ENCODE assay signal across 35 cellular contexts in genomic region chr12:112217647-112218046, GRCh38.
"Had no signal": no experiment of that assay in that cellular context is flagged by ENCODE, and none has a peak within 500 bp of the region (broad histone marks: within the 10 kb centered on the region; RNA-seq: fewer than 3 reads in every experiment).

No MANE protein-coding gene starts in this region.

- H3K9me3 Mint-ChIP-seq: activated CD4-positive, alpha-beta memory T cell treated with anti-CD3 and anti-CD28 coated beads for 36 hours; activated CD4-positive, alpha-beta T cell treated with anti-CD3 and anti-CD28 coated beads, Interleukin-2, amount 10 ng/mL, durations not matched to agents 24 days and 14 days; activated CD8-positive, alpha-beta T cell treated with anti-CD3 and anti-CD28 coated beads for 36 hours; activated naive CD4-positive, alpha-beta T cell treated with anti-CD3 and anti-CD28 coated beads for 36 hours; activated naive CD4-positive, alpha-beta T cell treated with anti-CD3 and anti-CD28 coated beads, Interleukin-2, amount 50 U/mL, for 72 hours; activated naive CD8-positive, alpha-beta T cell treated with anti-CD3 and anti-CD28 coated beads for 36 hours; activated T-cell treated with anti-CD3 and anti-CD28 coated beads, Interleukin-2, amount 50 U/mL, for 4 hours; activated T-cell treated with anti-CD3 and anti-CD28 coated beads, Interleukin-2, amount 50 U/mL, for 72 hours; activated T-helper 1 cell treated with anti-CD3 and anti-CD28 coated beads, Interleukin-12 subunit alpha, Interleukin-12 subunit beta, Interleukin-2, Interleukin-4 antibody, amounts not matched to agents 30 ng/mL and 10 ng/mL and 1 ng/mL, durations not matched to agents 14 hours and 24 hours and 36 hours; activated T-helper 17 cell treated with anti-CD3 and anti-CD28 coated beads, Interleukin-2, amount 50 U/mL, for 72 hours; T-helper 1 cell treated with Interleukin-12 subunit alpha and Interleukin-12 subunit beta and Interleukin-4 antibody, amounts not matched to agents 30 μg/mL and 1 μg/mL, for 36 hours; T-helper 2 cell treated with Interferon-gamma antibody and Interleukin-4, amounts not matched to agents 5 μg/mL and 100 μg/mL, for 36 hours; WTC11 had no signal

- H3K27me3 ChIP-seq: adrenal gland, body of pancreas, brain microvascular endothelial cell, breast epithelium had no signal

- H3K4me1 Mint-ChIP-seq: activated CD4-positive, alpha-beta T cell treated with anti-CD3 and anti-CD28 coated beads, Interleukin-2, amount 10 ng/mL, durations not matched to agents 24 days and 14 days; activated naive CD8-positive, alpha-beta T cell treated with anti-CD3 and anti-CD28 coated beads for 36 hours; activated T-helper 17 cell treated with anti-CD3 and anti-CD28 coated beads, Interleukin-2, amount 50 U/mL, for 72 hours; WTC11 had no signal

- DNase-seq: activated CD4-positive, alpha-beta memory T cell treated with anti-CD3 and anti-CD28 coated beads for 36 hours; activated CD4-positive, alpha-beta T cell treated with anti-CD3 and anti-CD28 coated beads for 4 hours; activated CD4-positive, alpha-beta T cell treated with anti-CD3 and anti-CD28 coated beads, Interleukin-2, amount 10 ng/mL, durations not matched to agents 24 days and 14 days; activated CD4-positive, alpha-beta T cell treated with anti-CD3 and anti-CD28 coated beads, Interleukin-2, amount 50 U/mL, for 1 hour; activated CD4-positive, alpha-beta T cell treated with anti-CD3 and anti-CD28 coated beads, Interleukin-2, amount 50 U/mL, for 4 hours; activated CD4-positive, CD25-positive, alpha-beta regulatory T cell treated with anti-CD3 and anti-CD28 coated beads, Interleukin-2, amount 50 U/mL, for 72 hours; activated CD8-positive, alpha-beta memory T cell treated with anti-CD3 and anti-CD28 coated beads, Interleukin-2, amount 50 U/mL, for 4 hours; activated CD8-positive, alpha-beta T cell treated with anti-CD3 and anti-CD28 coated beads for 36 hours; activated effector memory CD4-positive, alpha-beta T cell treated with anti-CD3 and anti-CD28 coated beads, Interleukin-2, amount 50 U/mL, for 16 hours; activated gamma-delta T cell treated with Interleukin-2 at 50 U/mL for 16 hours; activated naive CD4-positive, alpha-beta T cell; activated naive CD4-positive, alpha-beta T cell treated with anti-CD3 and anti-CD28 coated beads for 36 hours; activated naive CD4-positive, alpha-beta T cell treated with anti-CD3 and anti-CD28 coated beads, Interleukin-2, amount 50 U/mL, for 16 hours; activated naive CD8-positive, alpha-beta T cell treated with anti-CD3 and anti-CD28 coated beads for 36 hours; activated T-cell treated with anti-CD3 and anti-CD28 coated beads for 4 hours; activated T-cell treated with anti-CD3 and anti-CD28 coated beads, Interleukin-2, amount 50 U/mL, for 1 hour; activated T-cell treated with anti-CD3 and anti-CD28 coated beads, Interleukin-2, amount 50 U/mL, for 4 hours; activated T-cell treated with anti-CD3 and anti-CD28 coated beads, Interleukin-2, amount 50 U/mL, for 72 hours; adrenal gland; amniotic stem cell; aorta; body of pancreas; brain microvascular endothelial cell; central memory CD4-positive, alpha-beta T cell; T-helper 1 cell; T-helper 2 cell; T-helper 9 cell had no signal

- H3K27me3 Mint-ChIP-seq: activated CD4-positive, alpha-beta memory T cell treated with anti-CD3 and anti-CD28 coated beads for 36 hours; activated CD4-positive, alpha-beta T cell treated with anti-CD3 and anti-CD28 coated beads, Interleukin-2, amount 10 ng/mL, durations not matched to agents 24 days and 14 days; activated CD8-positive, alpha-beta T cell treated with anti-CD3 and anti-CD28 coated beads for 36 hours; activated naive CD8-positive, alpha-beta T cell treated with anti-CD3 and anti-CD28 coated beads for 36 hours; activated T-helper 17 cell treated with anti-CD3 and anti-CD28 coated beads, Interleukin-2, amount 50 U/mL, for 72 hours had no signal

- H3K4me3 ChIP-seq: adrenal gland, body of pancreas, breast epithelium had no signal

- ATAC-seq: activated CD8-positive, alpha-beta T cell treated with anti-CD3 and anti-CD28 coated beads for 36 hours; activated naive CD4-positive, alpha-beta T cell treated with anti-CD3 and anti-CD28 coated beads, Interleukin-2, amount 50 U/mL, for 72 hours; activated T-cell treated with anti-CD3 and anti-CD28 coated beads, Interleukin-2, amount 50 U/mL, for 4 hours; activated T-cell treated with anti-CD3 and anti-CD28 coated beads, Interleukin-2, amount 50 U/mL, for 72 hours; activated T-helper 17 cell treated with anti-CD3 and anti-CD28 coated beads, Interleukin-2, amount 50 U/mL, for 72 hours; body of pancreas; WTC11 had no signal

- H3K4me1 ChIP-seq: adrenal gland, body of pancreas, breast epithelium had no signal

- H3K27ac Mint-ChIP-seq: activated CD4-positive, alpha-beta memory T cell treated with anti-CD3 and anti-CD28 coated beads for 36 hours; activated CD4-positive, alpha-beta T cell treated with anti-CD3 and anti-CD28 coated beads, Interleukin-2, amount 10 ng/mL, durations not matched to agents 24 days and 14 days; activated CD8-positive, alpha-beta T cell treated with anti-CD3 and anti-CD28 coated beads for 36 hours; activated naive CD4-positive, alpha-beta T cell treated with anti-CD3 and anti-CD28 coated beads for 36 hours; activated naive CD8-positive, alpha-beta T cell treated with anti-CD3 and anti-CD28 coated beads for 36 hours; activated T-cell treated with anti-CD3 and anti-CD28 coated beads, Interleukin-2, amount 50 U/mL, for 72 hours; activated T-helper 1 cell treated with anti-CD3 and anti-CD28 coated beads, Interleukin-12 subunit alpha, Interleukin-12 subunit beta, Interleukin-2, Interleukin-4 antibody, amounts not matched to agents 30 ng/mL and 10 ng/mL and 1 ng/mL, durations not matched to agents 14 hours and 24 hours and 36 hours; T-helper 1 cell treated with Interleukin-12 subunit alpha and Interleukin-12 subunit beta and Interleukin-4 antibody, amounts not matched to agents 30 μg/mL and 1 μg/mL, for 36 hours; T-helper 2 cell treated with Interferon-gamma antibody and Interleukin-4, amounts not matched to agents 5 μg/mL and 100 μg/mL, for 36 hours; WTC11 had no signal

- H3K4me3 Mint-ChIP-seq: activated CD4-positive, alpha-beta memory T cell treated with anti-CD3 and anti-CD28 coated beads for 36 hours; activated CD4-positive, alpha-beta T cell treated with anti-CD3 and anti-CD28 coated beads, Interleukin-2, amount 10 ng/mL, durations not matched to agents 24 days and 14 days; activated CD8-positive, alpha-beta T cell treated with anti-CD3 and anti-CD28 coated beads for 36 hours; activated naive CD4-positive, alpha-beta T cell treated with anti-CD3 and anti-CD28 coated beads for 36 hours; activated naive CD8-positive, alpha-beta T cell treated with anti-CD3 and anti-CD28 coated beads for 36 hours; activated T-cell treated with anti-CD3 and anti-CD28 coated beads, Interleukin-2, amount 50 U/mL, for 4 hours; activated T-cell treated with anti-CD3 and anti-CD28 coated beads, Interleukin-2, amount 50 U/mL, for 72 hours; activated T-helper 1 cell treated with anti-CD3 and anti-CD28 coated beads, Interleukin-12 subunit alpha, Interleukin-12 subunit beta, Interleukin-2, Interleukin-4 antibody, amounts not matched to agents 30 ng/mL and 10 ng/mL and 1 ng/mL, durations not matched to agents 14 hours and 24 hours and 36 hours; activated T-helper 17 cell treated with anti-CD3 and anti-CD28 coated beads, Interleukin-2, amount 50 U/mL, for 72 hours; T-helper 1 cell treated with Interleukin-12 subunit alpha and Interleukin-12 subunit beta and Interleukin-4 antibody, amounts not matched to agents 30 μg/mL and 1 μg/mL, for 36 hours; T-helper 2 cell treated with Interferon-gamma antibody and Interleukin-4, amounts not matched to agents 5 μg/mL and 100 μg/mL, for 36 hours; WTC11 had no signal

- H3K36me3 Mint-ChIP-seq: activated naive CD4-positive, alpha-beta T cell treated with anti-CD3 and anti-CD28 coated beads, Interleukin-2, amount 50 U/mL, for 72 hours; WTC11 had no signal

- H3K27ac ChIP-seq: adrenal gland, body of pancreas, brain microvascular endothelial cell, breast epithelium, VCaP had no signal
